In the genomic region with DNA sequence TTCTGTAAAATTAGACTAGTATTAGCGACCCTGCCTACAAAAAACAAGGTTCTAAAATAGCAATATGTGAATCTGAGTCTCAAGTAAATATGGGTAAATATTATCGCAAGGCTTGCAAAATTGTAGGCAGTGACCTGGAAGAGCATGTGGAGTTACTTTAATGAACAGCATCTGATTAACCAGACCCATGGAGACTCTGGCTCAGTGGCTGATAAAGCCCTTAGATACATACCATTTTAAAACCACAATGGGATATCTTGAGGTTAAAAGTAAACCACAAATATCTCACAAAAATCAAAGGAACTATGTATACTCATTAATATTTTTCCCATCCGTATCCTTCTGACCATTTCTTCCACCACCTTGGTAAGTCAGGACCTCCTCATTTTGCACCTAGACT, we compare ENCODE assay signal across 1 cellular context.
TF ChIP-seq lines count a peak whose summit lies in the region.

No MANE protein-coding gene starts in this region.

TF ChIP-seq in SK-N-SH, 30 proteins besides CTCF, POLR2A, EP300 and RAD21 (continued from another document):
- no peak for TF ChIP-seq ZBTB33 (IDR thresholded peaks at IDR 0.05; ENCODE audit: borderline replicate concordance, low read depth)
TF ChIP-seq in SK-N-SH: peak in this region for 2.
